ENCODE assay signal across 9 cellular contexts in genomic region chr10:99975942-99976809, GRCh38. TPM values are rescaled to one million over a fixed set of nuclear protein-coding genes. Genes with fewer than 3 reads are reported as not detected.
DNase-seq lines count a peak whose midpoint lies in the region; ATAC-seq, FAIRE-seq and TF ChIP-seq lines count a peak whose summit lies in the region.
"Had no signal": no experiment of that assay in that cellular context is flagged by ENCODE, and none has a peak within 500 bp of the region (broad histone marks: within the 10 kb centered on the region; RNA-seq: fewer than 3 reads in every experiment).

No MANE protein-coding gene starts in this region.

- WGBS in pancreas, 2 donors = 42 to 43% methylated on average over 7 of the region's 7 CpGs

- no peak for FAIRE-seq in pancreas (lab: Jason Lieb, UNC)

- H3K36me3 ChIP-seq in pancreas = no peaks in the 10 kb centered on the region

- H3K4me3 ChIP-seq in epithelial cell of esophagus (ENCODE audit: low read length) = no peak overlapping the region
- H3K4me3 ChIP-seq in pancreas = no peak overlapping the region

- intact Hi-C loops in pancreas (cut with DNase I) = no loop called here

- ATAC-seq in pancreas (peak in 3 of 4 donors; percentile 28 to 56 (median 30)), GM21390 (IDR thresholded peaks at IDR 0.05; ENCODE audit: unreplicated experiment) (no peak), GM19397 (IDR thresholded peaks at IDR 0.05; ENCODE audit: unreplicated experiment) (no peak), HG02798 (IDR thresholded peaks at IDR 0.05; ENCODE audit: poor library complexity, unreplicated experiment) (no peak)
- ATAC-seq: activated CD8-positive, alpha-beta T cell treated with anti-CD3 and anti-CD28 coated beads, Interleukin-2, amount 10 ng/mL, durations not matched to agents 7 days and 5 days had no signal

- no peaks in the 10 kb centered on the region for H3K9me3 ChIP-seq in pancreas

- no peaks in the 10 kb centered on the region for H3K27me3 ChIP-seq in pancreas

- DNase-seq in Daoy (ENCODE audit: low read depth) (peak; percentile 17), NCI-H460 (ENCODE audit: extremely low read depth, low read depth) (peak; percentile 16), epithelial cell of esophagus (ENCODE audit: low read depth) (peak; percentile 43), pancreas (no peak), kidney tubule cell (ENCODE audit: low spot score) (no peak)
- DNase-seq: activated CD8-positive, alpha-beta T cell treated with anti-CD3 and anti-CD28 coated beads, Interleukin-2, amount 10 ng/mL, durations not matched to agents 7 days and 5 days had no signal

- H3K27ac ChIP-seq in pancreas = peak overlapping the region in 1 of 4 donors; percentile 2

- peaks cover 5 to 10% (median 9%) of the 10 kb centered on the region in 3 donors for H3K4me1 ChIP-seq in pancreas

- TF ChIP-seq CTCF in epithelial cell of esophagus (IDR thresholded peaks at IDR 0.05; ENCODE audit: insufficient read depth, low read depth, low read length, missing control alignments) (no peak), pancreas (IDR thresholded peaks at IDR 0.05) (no peak)

RNA-seq across cellular contexts. Expression of gene DNMBP, which starts 33.6 kb away (rescaled TPM):
- 13.7 and 14.4 TPM in 2 replicates for total RNA-seq in Daoy (2014; rRNA removed; shearing (Covaris generic))
- 13.3 and 13.5 TPM in 2 replicates for total RNA-seq in NCI-H460 (2014; rRNA removed; shearing (Covaris generic))
- polyA plus RNA-seq in NCI-H460 (2014; cell fraction: nucleus; rRNA removed) = 6.9 and 10.1 TPM in 2 replicates
- total RNA-seq in pancreas = 10 to 100 TPM in 5 of 6 donors, 1 to 10 TPM in 1; 9.1 to 17.9 (median 12.5) TPM
- 1 to 10 TPM; 8.9 to 10.0 TPM for polyA plus RNA-seq in pancreas

Comparison
In these comparisons a context has a peak if more than half of its experiments do, and no peak if none do; other contexts are left out.
1. DNase-seq: peak in Daoy (single experiment), NCI-H460 (single experiment) and epithelial cell of esophagus (single experiment); none in pancreas (0 of 6) and kidney tubule cell (single experiment).
2. ATAC-seq: peak in pancreas (3 of 4); none in GM21390 (single experiment), GM19397 (single experiment) and HG02798 (single experiment).